Comparison of ENCODE assay signal across 10 cellular contexts in genomic region chr14:50875359-50876090, GRCh38. TPM values are rescaled to one million over a fixed set of nuclear protein-coding genes. Genes with fewer than 3 reads are reported as not detected.
DNase-seq lines count a peak whose midpoint lies in the region; ATAC-seq and TF ChIP-seq lines count a peak whose summit lies in the region.
"Had no signal": no experiment of that assay in that cellular context is flagged by ENCODE, and none has a peak within 500 bp of the region (broad histone marks: within the 10 kb centered on the region; RNA-seq: fewer than 3 reads in every experiment).

No MANE protein-coding gene starts in this region.

- peaks cover 8 to 35% (median 25%) of the 10 kb centered on the region in 6 donors for H3K4me1 ChIP-seq in spleen
- peaks cover 9% of the 10 kb centered on the region for H3K4me1 ChIP-seq in suprapubic skin
- H3K4me1 ChIP-seq in heart right ventricle: peaks cover 0 to 17% (median 0%) of the 10 kb centered on the region in 9 donors

- no peak for TF ChIP-seq EP300 in suprapubic skin (IDR thresholded peaks at IDR 0.05)

- WGBS in spleen, 5 donors: 34 to 58% (median 44%) methylated on average over 7 of the region's 7 CpGs
- 58% methylated on average over 7 of the region's 7 CpGs for WGBS in suprapubic skin
- WGBS in heart right ventricle, 2 donors: 57 to 63% methylated on average over 7 of the region's 7 CpGs

- intact Hi-C loops in spleen (cut with DNase I; ENCODE audit: low total_unique reads) (no loop called here), heart right ventricle (cut with DNase I) (no loop called here)

- TF ChIP-seq CTCF in spleen (IDR thresholded peaks at IDR 0.05 in 8 of 11, conservative IDR thresholded peaks at IDR 0.05 in 3 of 11) (no peak), suprapubic skin (IDR thresholded peaks at IDR 0.05) (no peak), heart right ventricle (IDR thresholded peaks at IDR 0.05) (no peak)

- ATAC-seq in HG03520 (IDR thresholded peaks at IDR 0.05; ENCODE audit: unreplicated experiment) (peak; percentile 89), heart right ventricle (no peak)

- H3K4me3 ChIP-seq in spleen: no peak overlapping the region
- no peak overlapping the region for H3K4me3 ChIP-seq in suprapubic skin
- H3K4me3 ChIP-seq in heart right ventricle: no peak overlapping the region
- H3K4me3 ChIP-seq: skin epidermis had no signal

- no peak overlapping the region for H3K27ac ChIP-seq in spleen
- no peak overlapping the region for H3K27ac ChIP-seq in suprapubic skin
- no peak overlapping the region for H3K27ac ChIP-seq in heart right ventricle
- H3K27ac ChIP-seq: skin epidermis had no signal

- TF ChIP-seq POLR2A in spleen (IDR thresholded peaks at IDR 0.05) (no peak), suprapubic skin (IDR thresholded peaks at IDR 0.05) (no peak)

- no peaks in the 10 kb centered on the region for H3K9me3 ChIP-seq in spleen
- H3K9me3 ChIP-seq in suprapubic skin: no peaks in the 10 kb centered on the region
- no peaks in the 10 kb centered on the region for H3K9me3 ChIP-seq in heart right ventricle

- DNase-seq in NCI-H146 (lab: John Stamatoyannopoulos, UW) (peak; percentile 32), NCI-H146 treated with DMSO at 0.1 percent for 48 hours (lab: John Stamatoyannopoulos, UW; ENCODE audit: unreplicated experiment) (no peak), activated T-cell treated with anti-CD3 and anti-CD28 coated beads for 24 hours (ENCODE audit: low read depth) (peak; percentile 51), renal cortical epithelial cell (ENCODE audit: low read depth) (peak; percentile 38), spleen (no peak), suprapubic skin (ENCODE audit: low spot score in 2 of 2) (no peak), heart right ventricle (no peak)

- H3K36me3 ChIP-seq in spleen: no peaks in the 10 kb centered on the region
- no peaks in the 10 kb centered on the region for H3K36me3 ChIP-seq in suprapubic skin
- no peaks in the 10 kb centered on the region for H3K36me3 ChIP-seq in heart right ventricle

- peaks cover 0 to 51% (median 19%) of the 10 kb centered on the region in 7 donors for H3K27me3 ChIP-seq in spleen (replicated peaks in 1 of 7)
- peaks cover 14% of the 10 kb centered on the region for H3K27me3 ChIP-seq in suprapubic skin
- peaks cover 9 to 44% (median 28%) of the 10 kb centered on the region in 7 donors for H3K27me3 ChIP-seq in heart right ventricle

RNA-seq across cellular contexts. Expression of gene ABHD12B, which starts 3.7 kb away (rescaled TPM):
- total RNA-seq in renal cortical epithelial cell: not detected in 2 replicates
- total RNA-seq in spleen: not detected
- polyA plus RNA-seq in spleen: not detected
- total RNA-seq in suprapubic skin: 10 to 100 TPM in 3 of 4 donors, 1 to 10 TPM in 1; 9.1 to 32.0 (median 25.2) TPM
- total RNA-seq in heart right ventricle: not detected
- polyA plus RNA-seq in heart right ventricle: not detected
- total RNA-seq: activated CD8-positive, alpha-beta memory T cell treated with anti-CD3 and anti-CD28 coated beads for 36 hours had no signal

RNA-seq across cellular contexts. Expression of gene NIN, which starts 44.6 kb away (rescaled TPM):
- 30.0 and 78.2 TPM in 2 replicates for total RNA-seq in renal cortical epithelial cell
- 100 to 1,000 TPM in 3 of 7 donors, 10 to 100 TPM in 4; 93.7 to 139 (median 99.8) TPM for total RNA-seq in spleen
- polyA plus RNA-seq in spleen: 10 to 100 TPM; 11.8 to 15.4 (median 15.1) TPM
- 10 to 100 TPM; 22.7 to 48.2 (median 36.8) TPM for total RNA-seq in suprapubic skin
- 10 to 100 TPM; 20.2 to 38.7 (median 26.6) TPM for total RNA-seq in heart right ventricle
- polyA plus RNA-seq in heart right ventricle: 10 to 100 TPM in 1 of 2 donors, 1 to 10 TPM in 1; 4.0 to 14.3 TPM

Comparison
In these comparisons a context has a peak if more than half of its experiments do, and no peak if none do; other contexts are left out.
1. DNase-seq: peak in NCI-H146 (single experiment), activated T-cell treated with anti-CD3 and anti-CD28 coated beads for 24 hours (single experiment) and renal cortical epithelial cell (single experiment); none in NCI-H146 treated with DMSO at 0.1 percent for 48 hours (single experiment), spleen (single experiment), suprapubic skin (0 of 2) and heart right ventricle (0 of 2).
2. RNA of gene ABHD12B, which starts 3.7 kb away (total RNA-seq): 9.1 to 32.0 TPM in suprapubic skin; not detected in renal cortical epithelial cell, not detected in spleen and not detected in heart right ventricle; every median in the first group is over 4 times any median in the second.